In genomic region chr19:1275260-1275975, GRCh38 we compare ENCODE assay signal across 8 cellular contexts. TPM values are rescaled to one million over a fixed set of nuclear protein-coding genes. Genes with fewer than 3 reads are reported as not detected.
A peak's percentile ranks its signal among the peaks of the same experiment; 100 is the strongest.
DNase-seq lines count a peak whose midpoint lies in the region; ATAC-seq and TF ChIP-seq lines count a peak whose summit lies in the region.

TSS of gene FAM174C (plus strand) at chr19:1275530. CDS start at chr19:1275550, 20 bp downstream.

- peaks cover 58% of the 10 kb centered on the region for H3K79me2 ChIP-seq in smooth muscle cell (ENCODE audit: low read depth)

- H3K4me1 ChIP-seq in breast epithelium (peaks cover 34 to 49% of the 10 kb centered on the region in 2 donors), smooth muscle cell (ENCODE audit: low read depth) (peaks cover 30% of the 10 kb centered on the region)

- intact Hi-C loops in breast epithelium (cut with DNase I; ENCODE audit: low total_unique reads) = loop anchor here (10.0 kb wide), 2 partner anchors 129 to 169 kb away; partner anchors contain the start of genes DAZAP1 and GAMT

- H3K4me2 ChIP-seq in smooth muscle cell = peak within 1 kb of the TSS; percentile 99

- WGBS in smooth muscle cell (ENCODE audit: low lambda C conversion rate) = under 1% methylated on average over 89 of the region's 98 CpGs

- peak within 1 kb of the TSS; percentile 92 for H3K27ac ChIP-seq in WERI-Rb-1
- peak within 1 kb of the TSS; percentile 94 to 99 for H3K27ac ChIP-seq in breast epithelium
- peak within 1 kb of the TSS; percentile 96 for H3K27ac ChIP-seq in smooth muscle cell (ENCODE audit: low read depth)

- peak; percentile 94 for DNase-seq in ACHN
- peak; percentile 96 for DNase-seq in NCI-H2227 (lab: John Stamatoyannopoulos, UW; ENCODE audit: unreplicated experiment)
- DNase-seq in WERI-Rb-1 = peak; percentile 97
- peak; percentile 94 to 98 for DNase-seq in breast epithelium (ENCODE audit: low spot score in 2 of 2)
- DNase-seq in iPS-NIHi11 (ENCODE audit: low spot score) = peak; percentile 91
- DNase-seq in smooth muscle cell (lab: John Stamatoyannopoulos, UW; ENCODE audit: unreplicated experiment) = peak; percentile 84

- peak; percentile 71 for ATAC-seq in GM18907 (IDR thresholded peaks at IDR 0.05; ENCODE audit: unreplicated experiment)
- ATAC-seq in HG03139 (IDR thresholded peaks at IDR 0.05; ENCODE audit: unreplicated experiment) = peak; percentile 65

- H3K36me3 ChIP-seq in WERI-Rb-1 (peaks cover 78% of the 10 kb centered on the region), breast epithelium (peaks cover 5% of the 10 kb centered on the region), smooth muscle cell (ENCODE audit: low read depth) (peaks cover 8% of the 10 kb centered on the region)

- no peak for TF ChIP-seq CTCF in WERI-Rb-1 (IDR thresholded peaks at IDR 0.05; ENCODE audit: low read depth, low read length)
- peak in 1 of 3 donors; percentile 13 for TF ChIP-seq CTCF in breast epithelium (IDR thresholded peaks at IDR 0.05)
- TF ChIP-seq CTCF in smooth muscle cell (IDR thresholded peaks at IDR 0.05; ENCODE audit: borderline replicate concordance, insufficient read depth, poor library complexity, severe bottlenecking) = no peak

- TF ChIP-seq POLR2A in breast epithelium (IDR thresholded peaks at IDR 0.05) = peak; percentile 44

- H3K9me3 ChIP-seq in WERI-Rb-1 (ENCODE audit: severe bottlenecking) = no peaks in the 10 kb centered on the region
- no peaks in the 10 kb centered on the region for H3K9me3 ChIP-seq in breast epithelium
- no peaks in the 10 kb centered on the region for H3K9me3 ChIP-seq in smooth muscle cell (replicated peaks; ENCODE audit: low read depth)

- H3K9ac ChIP-seq in smooth muscle cell (ENCODE audit: low read depth) = peak within 1 kb of the TSS; percentile 88

- H3K27me3 ChIP-seq in WERI-Rb-1 (ENCODE audit: insufficient read depth, low read depth, severe bottlenecking) (no peaks in the 10 kb centered on the region), breast epithelium (no peaks in the 10 kb centered on the region), smooth muscle cell (ENCODE audit: low read depth) (no peaks in the 10 kb centered on the region)

- peaks cover 40% of the 10 kb centered on the region for H3F3A ChIP-seq in smooth muscle cell (ENCODE audit: low read depth)

- H3K4me3 ChIP-seq in WERI-Rb-1 (ENCODE audit: low read depth, low read length) = peak within 1 kb of the TSS; percentile 59
- peak within 1 kb of the TSS; percentile 69 to 87 (median 79) for H3K4me3 ChIP-seq in breast epithelium
- peak within 1 kb of the TSS; percentile 69 for H3K4me3 ChIP-seq in smooth muscle cell

- peak within 1 kb of the TSS; percentile 42 for H2AFZ ChIP-seq in smooth muscle cell (ENCODE audit: low read depth)

- H4K20me1 ChIP-seq in smooth muscle cell (ENCODE audit: low read depth) = peaks cover 48% of the 10 kb centered on the region

- in situ Hi-C loops in ACHN (cut with HindIII; ENCODE audit: low pct_ligation_motif_present, low pct_unique_long_range_greater_than_20kb, low sequenced_read_pairs) = no loop called here

RNA-seq across cellular contexts. Expression of gene FAM174C, which starts in this region (rescaled TPM):
- total RNA-seq in breast epithelium = 10 to 100 TPM; 43.9 to 60.6 (median 53.1) TPM
- 33.4 and 41.5 TPM in 2 replicates for total RNA-seq in smooth muscle cell
- 75.6 and 78.1 TPM in 2 replicates for polyA plus RNA-seq in smooth muscle cell

Comparison
In these comparisons a context has a peak if more than half of its experiments do, and no peak if none do; other contexts are left out.
1. Peak in every context shown above with its lines: DNase-seq, ATAC-seq, H3K4me3 ChIP-seq and H3K27ac ChIP-seq.